In the genomic region with DNA sequence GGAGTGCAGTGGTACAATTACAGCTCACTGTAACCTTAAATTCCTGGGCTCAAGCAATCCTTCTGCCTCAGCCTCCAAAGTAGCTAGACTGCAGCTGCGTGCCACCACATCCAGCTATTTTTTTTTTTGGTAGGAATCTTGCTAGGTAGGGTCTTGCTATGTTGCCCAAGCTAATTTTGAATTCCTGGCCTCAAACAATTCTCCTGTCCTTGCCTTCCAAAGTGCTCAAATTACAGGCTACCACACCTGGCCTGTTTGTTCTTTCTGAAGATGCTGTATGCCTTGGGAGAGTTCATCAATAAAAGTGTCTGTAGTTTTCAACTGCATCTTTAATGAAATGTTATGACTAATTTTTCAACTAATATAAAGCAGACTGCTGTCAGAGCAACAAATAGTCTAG, we compare ENCODE assay signal across 1 cellular context.
TF ChIP-seq lines count a peak whose summit lies in the region.

No MANE protein-coding gene starts in this region.

TF ChIP-seq in HepG2, 621 proteins besides CTCF, POLR2A, EP300 and RAD21:
- TF ChIP-seq GATAD2A (CRISPR knock-in tag; IDR thresholded peaks at IDR 0.05) (no peak), ZNF121 (CRISPR knock-in tag; IDR thresholded peaks at IDR 0.05) (0 out of 2 replicates have a peak, but pooled peaks have one; percentile 61)
